ENCODE assay signal across 9 cellular contexts in the genomic region with DNA sequence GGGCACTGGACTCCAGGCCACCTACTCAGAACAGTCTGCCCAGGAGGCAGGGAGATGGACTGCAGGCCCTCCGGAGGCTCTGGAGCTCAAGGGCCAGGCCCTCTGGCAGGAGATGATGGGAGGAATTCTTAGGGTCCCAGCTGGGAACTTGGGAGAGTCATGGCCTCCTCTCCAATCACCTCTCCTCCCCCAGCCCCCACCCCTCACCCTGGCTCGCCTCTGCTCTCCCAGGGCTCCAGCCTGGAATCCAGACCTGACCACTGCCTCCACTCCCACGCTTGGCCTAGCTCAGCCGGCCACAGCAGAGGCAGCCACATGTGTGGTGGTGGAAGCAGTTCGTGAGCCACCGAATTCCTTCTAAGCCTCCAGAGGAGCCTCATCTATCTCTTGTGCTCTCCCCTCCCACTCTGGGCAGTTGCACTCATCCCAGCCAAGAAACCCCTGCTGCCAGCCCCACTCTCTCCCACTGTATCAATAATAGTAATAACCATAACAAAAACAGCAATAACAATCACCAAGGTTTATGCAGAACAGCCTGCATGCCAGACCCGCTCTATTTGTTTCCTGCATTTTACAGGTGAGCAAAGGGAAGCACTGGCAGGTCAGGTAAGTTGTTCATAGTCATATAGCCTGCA.
DNase-seq lines count a peak whose midpoint lies in the region; ATAC-seq and TF ChIP-seq lines count a peak whose summit lies in the region.
"Had no signal": no experiment of that assay in that cellular context is flagged by ENCODE, and none has a peak within 500 bp of the region (broad histone marks: within the 10 kb centered on the region; RNA-seq: fewer than 3 reads in every experiment).

No MANE protein-coding gene starts in this region.

- ATAC-seq in left lung (peak; percentile 13), GM18867 (IDR thresholded peaks at IDR 0.05; ENCODE audit: unreplicated experiment) (no peak), HG02678 (IDR thresholded peaks at IDR 0.05; ENCODE audit: unreplicated experiment) (no peak)
- ATAC-seq in stimulated activated effector memory CD8-positive, alpha-beta T cell treated with anti-CD3 and anti-CD28 coated beads, Interleukin-12 subunit alpha, Interleukin-12 subunit beta, amount 100 ng/mL, for 72 hours: no peak

- peaks cover 34 to 53% of the 10 kb centered on the region in 2 donors for H3K4me1 ChIP-seq in duodenal mucosa (ENCODE audit: control insufficient read depth in 1 of 2, insufficient read depth in 2 of 2, low read length in 2 of 2)
- H3K4me1 ChIP-seq in left lung: peaks cover 76 to 99% of the 10 kb centered on the region in 2 donors
- H3K4me1 ChIP-seq in HAP-1: no peaks in the 10 kb centered on the region

- peak overlapping the region; percentile 51 for H3K27ac Mint-ChIP-seq in stimulated activated effector memory CD8-positive, alpha-beta T cell treated with anti-CD3 and anti-CD28 coated beads, Interleukin-12 subunit alpha, Interleukin-12 subunit beta, amount 100 ng/mL, for 72 hours

- H3K9me3 Mint-ChIP-seq in stimulated activated effector memory CD8-positive, alpha-beta T cell treated with anti-CD3 and anti-CD28 coated beads, Interleukin-12 subunit alpha, Interleukin-12 subunit beta, amount 100 ng/mL, for 72 hours: no peaks in the 10 kb centered on the region

- TF ChIP-seq CTCF in left lung (IDR thresholded peaks at IDR 0.05): no peak

- no peak overlapping the region for H3K4me3 Mint-ChIP-seq in stimulated activated effector memory CD8-positive, alpha-beta T cell treated with anti-CD3 and anti-CD28 coated beads, Interleukin-12 subunit alpha, Interleukin-12 subunit beta, amount 100 ng/mL, for 72 hours

- in situ Hi-C loops in HAP-1 (cut with MboI; ENCODE audit: low sequenced_read_pairs): no loop called here

- H3K4me1 Mint-ChIP-seq in stimulated activated effector memory CD8-positive, alpha-beta T cell treated with anti-CD3 and anti-CD28 coated beads, Interleukin-12 subunit alpha, Interleukin-12 subunit beta, amount 100 ng/mL, for 72 hours: peaks cover 16% of the 10 kb centered on the region

- no peaks in the 10 kb centered on the region for H3K36me3 Mint-ChIP-seq in stimulated activated effector memory CD8-positive, alpha-beta T cell treated with anti-CD3 and anti-CD28 coated beads, Interleukin-12 subunit alpha, Interleukin-12 subunit beta, amount 100 ng/mL, for 72 hours

- H3K9me3 ChIP-seq in duodenal mucosa (ENCODE audit: control insufficient read depth in 1 of 2, low read length in 2 of 2) (no peaks in the 10 kb centered on the region), left lung (no peaks in the 10 kb centered on the region), HAP-1 (no peaks in the 10 kb centered on the region)

- peak overlapping the region; percentile 30 to 32 for H3K9ac ChIP-seq in duodenal mucosa (ENCODE audit: low read depth in 1 of 2, low read length in 2 of 2)

- H3K36me3 ChIP-seq in duodenal mucosa (ENCODE audit: control insufficient read depth in 1 of 2, insufficient read depth in 2 of 2, low read length in 2 of 2) (no peaks in the 10 kb centered on the region), left lung (no peaks in the 10 kb centered on the region), HAP-1 (replicated peaks) (no peaks in the 10 kb centered on the region)

- DNase-seq in HK-2 (ENCODE audit: unreplicated experiment) (peak; percentile 44), left lung (peak in 1 of 2 donors; percentile 70), HAP-1 (ENCODE audit: low spot score in 2 of 2) (no peak)
- no peak for DNase-seq in stimulated activated effector memory CD8-positive, alpha-beta T cell treated with anti-CD3 and anti-CD28 coated beads, Interleukin-12 subunit alpha, Interleukin-12 subunit beta, amount 100 ng/mL, for 72 hours (ENCODE audit: low spot score in 2 of 2)
- no peak for DNase-seq in activated CD8-positive, alpha-beta memory T cell treated with anti-CD3 and anti-CD28 coated beads for 24 hours
- DNase-seq: NCI-H345 had no signal

- H3K27me3 ChIP-seq in duodenal mucosa (ENCODE audit: control insufficient read depth in 1 of 2, insufficient read depth in 2 of 2, low read length in 2 of 2) (no peaks in the 10 kb centered on the region), left lung (no peaks in the 10 kb centered on the region), HAP-1 (ENCODE audit: low read depth) (no peaks in the 10 kb centered on the region)

- H3K4me3 ChIP-seq in duodenal mucosa (ENCODE audit: low read depth in 1 of 2, low read length in 2 of 2) (no peak overlapping the region), left lung (no peak overlapping the region), HAP-1 (no peak overlapping the region)

- peak overlapping the region; percentile 71 for H3K27ac ChIP-seq in duodenal mucosa (ENCODE audit: low read depth, low read length)
- H3K27ac ChIP-seq in left lung: peak overlapping the region; percentile 78 to 79

- intact Hi-C loops in left lung (cut with DNase I): no loop called here
